Comparison of ENCODE assay signal across 9 cellular contexts in genomic region chr2:23460228-23460627, GRCh38.
DNase-seq lines count a peak whose midpoint lies in the region; TF ChIP-seq lines count a peak whose summit lies in the region.
"Had no signal": no experiment of that assay in that cellular context is flagged by ENCODE, and none has a peak within 500 bp of the region (broad histone marks: within the 10 kb centered on the region; RNA-seq: fewer than 3 reads in every experiment).

No MANE protein-coding gene starts in this region.

- H3K27ac ChIP-seq in left ventricle myocardium inferior (replicated peaks) = no peak overlapping the region
- no peak overlapping the region for H3K27ac ChIP-seq in right atrium auricular region

- DNase-seq in left ventricle myocardium inferior (no peak), right atrium auricular region (ENCODE audit: low spot score) (no peak), KBM-7 (peak; percentile 35), epithelial cell of esophagus (ENCODE audit: low read depth) (peak; percentile 51), NCI-H2227 treated with DMSO at 0.1 percent for 48 hours (lab: John Stamatoyannopoulos, UW) (no peak), anterior cingulate cortex (lab: John Stamatoyannopoulos, UW) (no peak)
- no peak for DNase-seq in activated CD4-positive, alpha-beta T cell treated with anti-CD3 and anti-CD28 coated beads, Interleukin-2, amount 50 U/mL, for 1 hour
- DNase-seq in stimulated activated CD4-positive, alpha-beta T cell treated with anti-CD3 and anti-CD28 coated beads, Interleukin-4, amount 100 ng/mL, for 1 hour = no peak
- DNase-seq: activated CD4-positive, alpha-beta T cell treated with anti-CD3 and anti-CD28 coated beads, Interleukin-2, amount 50 U/mL, for 4 hours had no signal

- in situ Hi-C loops in KBM-7 (cut with MboI; ENCODE audit: low pct_unique_long_range_greater_than_20kb, low sequenced_read_pairs) = no loop called here

- H3K36me3 ChIP-seq in left ventricle myocardium inferior (no peaks in the 10 kb centered on the region), right atrium auricular region (no peaks in the 10 kb centered on the region)

- peaks cover 70% of the 10 kb centered on the region for H3K27me3 ChIP-seq in left ventricle myocardium inferior (ENCODE audit: low read depth)
- H3K27me3 ChIP-seq in right atrium auricular region = no peaks in the 10 kb centered on the region

- intact Hi-C loops in left ventricle myocardium inferior (cut with micrococcal nuclease) = no loop called here

- no peak overlapping the region for H3K4me3 ChIP-seq in left ventricle myocardium inferior
- no peak overlapping the region for H3K4me3 ChIP-seq in right atrium auricular region
- no peak overlapping the region for H3K4me3 ChIP-seq in epithelial cell of esophagus (ENCODE audit: low read length)

- TF ChIP-seq CTCF in left ventricle myocardium inferior (IDR thresholded peaks at IDR 0.05; ENCODE audit: borderline replicate concordance) (peak; percentile 28), right atrium auricular region (IDR thresholded peaks at IDR 0.05) (peak in 1 of 2 donors; percentile 41), epithelial cell of esophagus (IDR thresholded peaks at IDR 0.05; ENCODE audit: insufficient read depth, low read depth, low read length, missing control alignments) (peak; percentile 71)

- H3K4me1 ChIP-seq in left ventricle myocardium inferior = no peaks in the 10 kb centered on the region
- no peaks in the 10 kb centered on the region for H3K4me1 ChIP-seq in right atrium auricular region

- no peaks in the 10 kb centered on the region for H3K9me3 ChIP-seq in left ventricle myocardium inferior (replicated peaks)
- no peaks in the 10 kb centered on the region for H3K9me3 ChIP-seq in right atrium auricular region

Comparison
In these comparisons a context has a peak if more than half of its experiments do, and no peak if none do; other contexts are left out.
1. DNase-seq: peak in KBM-7 (single experiment) and epithelial cell of esophagus (single experiment); none in left ventricle myocardium inferior (single experiment), right atrium auricular region (single experiment), NCI-H2227 treated with DMSO at 0.1 percent for 48 hours (single experiment), activated CD4-positive, alpha-beta T cell treated with anti-CD3 and anti-CD28 coated beads, Interleukin-2, amount 50 U/mL, for 1 hour (single experiment), stimulated activated CD4-positive, alpha-beta T cell treated with anti-CD3 and anti-CD28 coated beads, Interleukin-4, amount 100 ng/mL, for 1 hour (single experiment) and anterior cingulate cortex (0 of 58).